8 cellular contexts compared by ENCODE assay signal in the genomic region with DNA sequence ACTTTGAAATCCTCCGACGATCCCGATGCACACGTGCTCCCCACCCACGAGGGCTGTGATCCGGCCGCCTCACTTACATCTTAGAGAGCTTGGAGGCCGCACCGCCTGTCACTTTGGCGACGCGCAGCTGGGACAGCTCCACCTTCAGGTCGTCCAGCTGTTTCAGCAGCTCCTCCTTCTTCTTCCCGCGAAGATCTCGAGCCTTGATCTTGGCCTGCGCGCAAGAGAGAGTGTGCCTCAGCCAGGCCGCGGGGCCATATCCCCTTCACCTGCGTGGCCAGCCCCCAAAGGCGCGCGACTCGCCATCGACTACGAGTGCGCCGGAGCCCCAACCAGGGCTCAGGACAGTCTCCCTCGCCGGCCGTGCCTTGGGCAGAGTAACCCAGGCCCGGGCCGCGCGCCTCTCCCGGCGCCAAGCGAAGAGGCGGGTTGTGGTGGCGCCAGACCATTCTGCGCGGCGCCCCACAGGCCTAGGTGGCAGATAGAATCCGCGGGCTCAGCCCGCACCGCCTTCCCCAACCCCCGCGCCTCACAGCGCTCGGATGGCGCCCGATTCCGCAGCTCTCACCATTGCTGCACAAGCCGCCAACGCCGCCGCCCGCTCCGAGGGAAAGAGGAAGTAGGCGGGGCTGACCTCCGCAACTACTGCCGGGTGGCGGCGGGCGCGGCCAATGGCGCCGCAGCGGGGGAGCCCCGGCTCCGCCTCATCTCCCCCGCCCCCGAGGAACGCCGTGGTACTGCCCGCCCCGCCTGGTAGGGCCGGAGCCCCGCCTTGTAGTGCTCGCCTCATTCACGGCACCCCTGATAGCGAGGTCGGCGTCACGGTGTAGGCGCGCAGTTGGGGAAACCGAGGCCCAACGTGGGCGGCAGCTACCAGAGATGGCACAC. TPM values are rescaled to one million over a fixed set of nuclear protein-coding genes. Genes with fewer than 3 reads are reported as not detected.
DNase-seq lines count a peak whose midpoint lies in the region; ATAC-seq lines count a peak whose summit lies in the region.

A gene (plus strand): TSS at position 789 of the 888 bp plus-strand sequence. CDS start 7,161 bp downstream, outside the sequence.
A gene (minus strand): TSS at position 616 of the 888 bp plus-strand sequence. CDS start 45 bp downstream, at position 571.

- no peaks in the 10 kb centered on the region for H3K27me3 ChIP-seq in ectodermal cell (ENCODE audit: control insufficient read depth, insufficient read depth, low read length, poor library complexity, severe bottlenecking)

- ATAC-seq in GM21360 (IDR thresholded peaks at IDR 0.05; ENCODE audit: unreplicated experiment), result peak; percentile 82

- peaks cover 14% of the 10 kb centered on the region for H3K4me1 ChIP-seq in ectodermal cell (ENCODE audit: control insufficient read depth, insufficient read depth, low read length)

- peaks cover 33% of the 10 kb centered on the region for H3K36me3 ChIP-seq in ectodermal cell (ENCODE audit: control insufficient read depth, insufficient read depth, low read length)

- DNase-seq in COLO829 (ENCODE audit: low spot score) (peak; percentile 98), HT-29 (ENCODE audit: low spot score) (peak; percentile 96), NK-92 (lab: John Stamatoyannopoulos, UW; ENCODE audit: unreplicated experiment) (peak; percentile 37), lung microvascular endothelial cell (ENCODE audit: low read depth in 2 of 2) (peak; percentile 95 to 96)
- peak; percentile 86 to 96 for DNase-seq in activated CD8-positive, alpha-beta memory T cell treated with anti-CD3 and anti-CD28 coated beads for 1 hour (ENCODE audit: extremely low read depth in 1 of 2, low read depth in 1 of 2)
- peak; percentile 91 to 96 (median 93) for DNase-seq in stimulated activated CD4-positive, alpha-beta T cell treated with anti-CD3 and anti-CD28 coated beads, TNF-alpha, amount 100 ng/mL, for 48 hours (ENCODE audit: low read depth in 3 of 3)

- WGBS in ectodermal cell, 2 experiments, result 0% methylated on average over 92 of the region's 92 CpGs

- no peaks in the 10 kb centered on the region for H3K9me3 ChIP-seq in ectodermal cell (ENCODE audit: control insufficient read depth, low read length)

- peak within 1 kb of the TSS; percentile 100 for H3K4me3 ChIP-seq in ectodermal cell (ENCODE audit: insufficient read depth, low read depth, low read length)

- H3K27ac ChIP-seq in ectodermal cell (ENCODE audit: insufficient read depth, low read depth, low read length, poor library complexity, severe bottlenecking), result peak within 1 kb of the TSS; percentile 98

RNA-seq across cellular contexts. Expression of the first gene that starts in this region (rescaled TPM):
- total RNA-seq in HT-29 (2014; rRNA removed; shearing (Covaris generic)), result 66.9 and 76.1 TPM in 2 replicates
- polyA plus RNA-seq in ectodermal cell (2013, experiment 1 of 4), result 45.7 TPM
- polyA plus RNA-seq in ectodermal cell (2013, experiment 2 of 4), result 46.7 TPM
- polyA plus RNA-seq in ectodermal cell (2013, experiment 3 of 4), result 37.3 TPM
- polyA plus RNA-seq in ectodermal cell (2013, experiment 4 of 4), result 39.4 TPM
- total RNA-seq in lung microvascular endothelial cell, result 14.2 and 15.3 TPM in 2 replicates

RNA-seq across cellular contexts. Expression of the second gene that starts in this region (rescaled TPM):
- total RNA-seq in HT-29 (2014; rRNA removed; shearing (Covaris generic)), result 3,028 and 3,073 TPM in 2 replicates
- polyA plus RNA-seq in ectodermal cell (2013, experiment 1 of 4), result 2,080 TPM
- polyA plus RNA-seq in ectodermal cell (2013, experiment 2 of 4), result 1,899 TPM
- 2,122 TPM for polyA plus RNA-seq in ectodermal cell (2013, experiment 3 of 4)
- polyA plus RNA-seq in ectodermal cell (2013, experiment 4 of 4), result 2,198 TPM
- total RNA-seq in lung microvascular endothelial cell, result 1,568 and 1,755 TPM in 2 replicates

Comparison
In these comparisons a context has a peak if more than half of its experiments do, and no peak if none do; other contexts are left out.
1. Peak in every context shown above with its lines: DNase-seq, ATAC-seq, H3K4me3 ChIP-seq and H3K27ac ChIP-seq.
2. DNase-seq: peak in every context shown above with its lines; median percentile 98 in COLO829; 96 in HT-29; 96 in lung microvascular endothelial cell; 93 in stimulated activated CD4-positive, alpha-beta T cell treated with anti-CD3 and anti-CD28 coated beads, TNF-alpha, amount 100 ng/mL, for 48 hours; 91 in activated CD8-positive, alpha-beta memory T cell treated with anti-CD3 and anti-CD28 coated beads for 1 hour; 37 in NK-92.